8 cellular contexts compared by ENCODE assay signal in the genomic region with DNA sequence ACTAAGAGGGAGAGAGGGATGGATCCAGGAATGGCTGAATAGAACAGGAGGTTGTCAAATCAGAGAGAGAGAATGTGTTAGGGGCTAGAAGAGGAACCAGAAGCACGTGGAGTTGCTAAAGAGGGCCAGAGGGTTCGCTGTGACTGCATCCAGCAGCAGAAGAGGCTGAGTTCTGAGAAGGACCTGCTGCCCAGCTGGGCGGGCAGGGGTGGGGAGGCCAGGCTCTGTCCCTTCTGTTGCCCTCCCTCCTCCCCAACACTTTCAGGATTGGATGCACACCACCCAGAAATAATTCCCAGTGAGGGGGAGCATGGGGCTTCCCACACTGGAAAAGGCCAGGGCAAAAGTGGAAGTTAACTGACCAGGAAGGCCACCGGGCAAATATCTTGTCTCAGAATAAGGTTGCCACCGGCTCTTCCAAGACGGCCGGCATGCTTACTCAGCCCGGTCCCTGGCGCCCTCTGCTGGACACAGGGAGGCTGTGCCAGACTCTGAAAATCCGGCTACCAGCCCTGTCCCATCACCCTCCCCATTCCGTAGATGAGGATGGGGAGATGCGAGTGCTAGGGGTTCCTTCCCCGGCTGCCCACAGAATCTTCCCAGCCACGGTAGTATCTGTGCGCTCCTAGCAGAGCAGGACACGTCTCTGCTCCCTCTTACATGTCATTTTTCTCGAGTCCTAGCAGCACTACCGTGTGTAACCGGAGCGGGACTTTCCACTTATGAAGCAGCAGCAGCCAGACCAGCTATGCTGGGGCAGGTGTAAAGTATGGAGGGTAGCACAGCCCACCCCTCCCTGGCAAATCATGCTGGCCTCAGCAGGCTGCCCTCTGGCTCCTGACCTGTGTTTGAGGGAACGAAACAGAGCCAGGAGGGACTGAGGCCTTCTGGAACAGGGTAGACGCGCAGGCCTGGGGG. TPM values are rescaled to one million over a fixed set of nuclear protein-coding genes. Genes with fewer than 3 reads are reported as not detected.
DNase-seq lines count a peak whose midpoint lies in the region; ATAC-seq and TF ChIP-seq lines count a peak whose summit lies in the region.

No MANE protein-coding gene starts in this region.

- dilution Hi-C loops in mammary epithelial cell (cut with HindIII; ENCODE audit: low sequenced_read_pairs), result no loop called here

- in situ Hi-C loops in mammary epithelial cell (cut with MboI; ENCODE audit: low sequenced_read_pairs in 2 of 2), result loop anchor here in 1 of 2 donors (5.0 to 25.0 kb wide), 3 partner anchors 70 to 155 kb away; a partner anchor contains a TSS

- H3K9ac ChIP-seq in mammary epithelial cell (ENCODE audit: insufficient read depth, low read length), result no peak overlapping the region

- H3K36me3 ChIP-seq in mammary epithelial cell (ENCODE audit: insufficient read depth, low read length), result peaks cover 10% of the 10 kb centered on the region

- CTCF ChIA-PET in mammary epithelial cell (lab: Charles Lee; ENCODE audit: low non-redundant PET), result no interaction called here

- H3K27ac ChIP-seq in mammary epithelial cell (ENCODE audit: insufficient read depth, low read depth, low read length), result no peak overlapping the region

- WGBS in mammary epithelial cell (ENCODE audit: low coverage, missing lambda C conversion rate), result 39% methylated on average over 20 of the region's 23 CpGs

- H3K27me3 ChIP-seq in mammary epithelial cell (ENCODE audit: insufficient read depth, low read length), result no peaks in the 10 kb centered on the region

- no peaks in the 10 kb centered on the region for H4K20me1 ChIP-seq in mammary epithelial cell (ENCODE audit: insufficient read depth, low read length)

- no peak overlapping the region for H3K4me3 ChIP-seq in mammary epithelial cell (replicated peaks in 1 of 3; ENCODE audit: insufficient read depth in 1 of 3, low read depth in 2 of 3, low read length in 3 of 3)

- peaks cover 34% of the 10 kb centered on the region for H3K4me1 ChIP-seq in mammary epithelial cell (ENCODE audit: insufficient read depth, low read length)

- no peak overlapping the region for H2AFZ ChIP-seq in mammary epithelial cell (ENCODE audit: low read depth, low read length)

- H3K79me2 ChIP-seq in mammary epithelial cell (ENCODE audit: insufficient read depth, low read length), result no peaks in the 10 kb centered on the region

- peak; percentile 94 to 99 for TF ChIP-seq CTCF in mammary epithelial cell (conservative IDR thresholded peaks at IDR 0.05 in 1 of 2, IDR thresholded peaks at IDR 0.05 in 1 of 2; ENCODE audit: extremely low read depth in 1 of 2, insufficient read depth in 1 of 2, low read depth in 1 of 2, low read length in 2 of 2)

- no peaks in the 10 kb centered on the region for H3K9me3 ChIP-seq in mammary epithelial cell (replicated peaks; ENCODE audit: insufficient read depth, low read length)

- ATAC-seq in GM21723 (IDR thresholded peaks at IDR 0.05; ENCODE audit: unreplicated experiment) (peak; percentile 70), HG03097 (IDR thresholded peaks at IDR 0.05; ENCODE audit: low FRiP score, unreplicated experiment) (no peak)

- no TSS peak for BruUV-seq in mammary epithelial cell (replicated peaks; lab: Mats Ljungman, UMichigan)

- H3K4me2 ChIP-seq in mammary epithelial cell (ENCODE audit: insufficient read depth, low read depth, low read length), result peak overlapping the region; percentile 17

- intact Hi-C loops in mammary epithelial cell (cut with micrococcal nuclease), result loop anchor here (1.0 to 2.0 kb wide), 8 partner anchors 39 to 269 kb away; no protein-coding TSS in a partner anchor

- DNase-seq in C1 segment of cervical spinal cord (lab: John Stamatoyannopoulos, UW), result peak; percentile 29 to 92 (median 80)
- DNase-seq in NCI-H2081 treated with DMSO at 0.1 percent for 48 hours (lab: John Stamatoyannopoulos, UW), result peak; percentile 25
- peak; percentile 70 to 86 (median 83) for DNase-seq in activated CD4-positive, CD25-positive, alpha-beta regulatory T cell (lab: John Stamatoyannopoulos, UW)
- DNase-seq in mammary epithelial cell, result peak; percentile 62
- DNase-seq in iris pigment epithelial cell (ENCODE audit: low read depth), result peak; percentile 76
- DNase-seq in stimulated activated CD4-positive, alpha-beta T cell treated with anti-CD3 and anti-CD28 coated beads, Interleukin-12 subunit alpha, Interleukin-12 subunit beta, amount 100 ng/mL, for 48 hours (ENCODE audit: low read depth in 2 of 3, low spot score in 1 of 3), result peak; percentile 72 to 85 (median 77)

RNA-seq across cellular contexts. Expression of a gene that starts 46.8 kb away (rescaled TPM):
- not detected for total RNA-seq in mammary epithelial cell
- not detected for polyA plus RNA-seq in mammary epithelial cell
- polyA minus RNA-seq in mammary epithelial cell, result not detected

Comparison
In these comparisons a context has a peak if more than half of its experiments do, and no peak if none do; other contexts are left out.
1. DNase-seq: peak in every context shown above with its lines; median percentile 83 in activated CD4-positive, CD25-positive, alpha-beta regulatory T cell; 80 in C1 segment of cervical spinal cord; 77 in stimulated activated CD4-positive, alpha-beta T cell treated with anti-CD3 and anti-CD28 coated beads, Interleukin-12 subunit alpha, Interleukin-12 subunit beta, amount 100 ng/mL, for 48 hours; 76 in iris pigment epithelial cell; 62 in mammary epithelial cell; 25 in NCI-H2081 treated with DMSO at 0.1 percent for 48 hours.